In genomic region chr14:35302211-35302528, GRCh38 we compare ENCODE assay signal across 18 cellular contexts. TPM values are rescaled to one million over a fixed set of nuclear protein-coding genes. Genes with fewer than 3 reads are reported as not detected.
DNase-seq lines count a peak whose midpoint lies in the region; ATAC-seq, FAIRE-seq and TF ChIP-seq lines count a peak whose summit lies in the region.
"Had no signal": no experiment of that assay in that cellular context is flagged by ENCODE, and none has a peak within 500 bp of the region (broad histone marks: within the 10 kb centered on the region; RNA-seq: fewer than 3 reads in every experiment).

No MANE protein-coding gene starts in this region.

- H3K4me3 Mint-ChIP-seq in activated T-cell treated with anti-CD3 and anti-CD28 coated beads, Interleukin-2, amount 50 U/mL, for 72 hours: peak overlapping the region; percentile 74 to 84
- H3K4me3 Mint-ChIP-seq in activated naive CD8-positive, alpha-beta T cell: peak overlapping the region; percentile 70

- no peaks in the 10 kb centered on the region for H3K27me3 ChIP-seq in sigmoid colon
- H3K27me3 ChIP-seq: gastroesophageal sphincter, stomach, upper lobe of right lung had no signal

- H3K9me3 ChIP-seq in sigmoid colon: no peaks in the 10 kb centered on the region
- H3K9me3 ChIP-seq: gastroesophageal sphincter, stomach, upper lobe of right lung had no signal

- 95 to 96% methylated on average over 1 of the region's 1 CpG for WGBS in sigmoid colon, 2 donors

- no peak for TF ChIP-seq POLR2A in sigmoid colon (IDR thresholded peaks at IDR 0.05)

- H3K27ac Mint-ChIP-seq in activated T-cell treated with anti-CD3 and anti-CD28 coated beads, Interleukin-2, amount 50 U/mL, for 72 hours: peak overlapping the region; percentile 98
- peak overlapping the region; percentile 86 for H3K27ac Mint-ChIP-seq in activated naive CD8-positive, alpha-beta T cell

- intact Hi-C loops in sigmoid colon (cut with DNase I): no loop called here

- H3K36me3 Mint-ChIP-seq in activated T-cell treated with anti-CD3 and anti-CD28 coated beads, Interleukin-2, amount 50 U/mL, for 72 hours (ENCODE audit: insufficient read depth in 2 of 2): peaks cover 9 to 25% of the 10 kb centered on the region in 2 donors
- H3K36me3 Mint-ChIP-seq in activated naive CD8-positive, alpha-beta T cell: peaks cover 4% of the 10 kb centered on the region

- no peaks in the 10 kb centered on the region for H3K36me3 ChIP-seq in sigmoid colon
- H3K36me3 ChIP-seq: gastroesophageal sphincter had no signal

- in situ Hi-C loops in KBM-7 (cut with MboI; ENCODE audit: low pct_unique_long_range_greater_than_20kb, low sequenced_read_pairs): no loop called here

- H3K4me3 ChIP-seq in sigmoid colon: no peak overlapping the region
- H3K4me3 ChIP-seq: gastroesophageal sphincter, stomach, upper lobe of right lung had no signal

- no peak for TF ChIP-seq CTCF in sigmoid colon (IDR thresholded peaks at IDR 0.05)

- peak overlapping the region in 3 of 4 donors; percentile 63 to 76 (median 73) for H3K27ac ChIP-seq in sigmoid colon
- H3K27ac ChIP-seq: upper lobe of right lung had no signal

- peak; percentile 4 for FAIRE-seq in GM19239 (lab: Jason Lieb, UNC)

- peak; percentile 12 to 17 for ATAC-seq in activated T-cell treated with anti-CD3 and anti-CD28 coated beads, Interleukin-2, amount 50 U/mL, for 72 hours (replicated peaks in 1 of 2)
- no peak for ATAC-seq in HG03571 (IDR thresholded peaks at IDR 0.05; ENCODE audit: unreplicated experiment)
- ATAC-seq: gastroesophageal sphincter, right cardiac atrium, upper lobe of right lung had no signal

- no peaks in the 10 kb centered on the region for H3K27me3 Mint-ChIP-seq in activated T-cell treated with anti-CD3 and anti-CD28 coated beads, Interleukin-2, amount 50 U/mL, for 72 hours (ENCODE audit: low read depth)
- H3K27me3 Mint-ChIP-seq in activated naive CD8-positive, alpha-beta T cell: no peaks in the 10 kb centered on the region

- H3K9me3 Mint-ChIP-seq in activated T-cell treated with anti-CD3 and anti-CD28 coated beads, Interleukin-2, amount 50 U/mL, for 72 hours: no peaks in the 10 kb centered on the region
- H3K9me3 Mint-ChIP-seq in activated naive CD8-positive, alpha-beta T cell (ENCODE audit: low read depth): no peaks in the 10 kb centered on the region

- no peak for DNase-seq in activated T-cell treated with anti-CD3 and anti-CD28 coated beads, Interleukin-2, amount 50 U/mL, for 72 hours
- DNase-seq in activated T-cell treated with anti-CD3 and anti-CD28 coated beads for 4 hours (no peak), GM19239 (ENCODE audit: insufficient read length, low spot score) (no peak), sigmoid colon (no peak), medulla oblongata (ENCODE audit: extremely low spot score) (no peak), KBM-7 (no peak)
- DNase-seq: COR-L47, EL, IMR-90, NCI-H187 treated with DMSO at 0.1 percent for 48 hours, NCI-H510A, occipital lobe, right cardiac atrium, stomach, upper lobe of right lung had no signal

- peaks cover 81% of the 10 kb centered on the region for H3K4me1 Mint-ChIP-seq in activated T-cell treated with anti-CD3 and anti-CD28 coated beads, Interleukin-2, amount 50 U/mL, for 72 hours (ENCODE audit: low read depth)
- peaks cover 63% of the 10 kb centered on the region for H3K4me1 Mint-ChIP-seq in activated naive CD8-positive, alpha-beta T cell (ENCODE audit: low read depth)

- H3K4me1 ChIP-seq in sigmoid colon: peaks cover 0 to 64% (median 41%) of the 10 kb centered on the region in 4 donors

- TF ChIP-seq EP300 in sigmoid colon (IDR thresholded peaks at IDR 0.05): no peak

RNA-seq across cellular contexts. Expression of gene PSMA6, which starts 10.0 kb away (rescaled TPM):
- 100 to 1,000 TPM; 325 to 349 TPM for total RNA-seq in activated T-cell treated with anti-CD3 and anti-CD28 coated beads, Interleukin-2, amount 50 U/mL, for 72 hours
- total RNA-seq in sigmoid colon: 100 to 1,000 TPM; 104 to 203 (median 169) TPM
- polyA plus RNA-seq in sigmoid colon: 100 to 1,000 TPM; 240 to 344 (median 257) TPM
